ENCODE assay signal across 28 cellular contexts in the genomic region with DNA sequence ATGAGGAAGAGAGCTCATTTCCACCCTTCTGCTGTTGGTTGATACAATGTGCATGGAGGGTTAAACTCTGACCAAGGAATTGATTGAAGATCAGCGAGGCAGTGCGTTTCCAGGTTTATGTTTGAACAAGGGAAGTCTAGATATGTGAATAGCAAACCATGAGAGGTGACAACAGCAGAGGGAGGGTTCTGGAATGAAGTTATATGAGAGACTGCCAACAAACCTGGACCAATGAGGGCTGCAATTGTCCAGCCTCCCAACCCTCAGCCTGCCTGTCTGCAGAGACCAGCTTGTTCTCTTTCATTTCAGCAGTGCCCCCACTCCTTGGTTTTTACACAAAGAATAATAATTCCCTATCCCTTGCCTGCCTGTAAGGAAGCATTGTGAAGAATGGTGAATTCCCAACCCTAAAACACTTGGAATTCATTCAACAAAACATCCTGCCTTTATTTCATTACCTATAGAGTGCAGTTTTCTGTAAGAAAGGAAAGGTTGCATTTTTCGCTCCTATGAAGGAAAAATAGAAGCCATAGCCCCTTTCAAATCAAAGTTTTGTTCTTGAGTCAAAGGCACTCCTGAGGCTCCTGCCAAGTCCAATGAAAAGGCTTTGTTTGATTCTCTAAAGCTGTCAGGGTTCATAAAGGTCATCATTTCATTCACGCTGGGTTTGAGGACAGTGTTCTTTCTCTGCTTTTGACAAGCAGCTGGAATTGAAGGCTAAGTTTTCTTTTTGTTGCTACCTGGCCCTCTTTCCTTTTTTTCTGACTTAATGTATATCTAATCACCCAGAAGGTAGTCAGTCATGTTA. TPM values are rescaled to one million over a fixed set of nuclear protein-coding genes. Genes with fewer than 3 reads are reported as not detected.
DNase-seq lines count a peak whose midpoint lies in the region; ATAC-seq and TF ChIP-seq lines count a peak whose summit lies in the region.
"Had no signal": no experiment of that assay in that cellular context is flagged by ENCODE, and none has a peak within 500 bp of the region (broad histone marks: within the 10 kb centered on the region; RNA-seq: fewer than 3 reads in every experiment).

No MANE protein-coding gene starts in this region.

- H3K23ac ChIP-seq in IMR-90 (ENCODE audit: low read depth, low read length): 0 out of 2 replicates have a peak overlapping the region, but pooled peaks have one; percentile 23

- peaks cover 4% of the 10 kb centered on the region; the same call in 1 of the 2 replicates for H3K9me1 ChIP-seq in IMR-90 (ENCODE audit: insufficient read depth, low read length)

- POLR2A ChIA-PET in IMR-90 (lab: Charles Lee; ENCODE audit: unreplicated experiment): no interaction called here

- H3K14ac ChIP-seq in IMR-90 (replicated peaks; ENCODE audit: low read depth, low read length): peak overlapping the region; percentile 58

- H2BK20ac ChIP-seq in IMR-90 (ENCODE audit: low read depth, low read length): peak overlapping the region; percentile 57

- peaks cover 8% of the 10 kb centered on the region for H3K36me3 Mint-ChIP-seq in endodermal cell (ENCODE audit: low read depth)
- no peaks in the 10 kb centered on the region for H3K36me3 Mint-ChIP-seq in activated T-cell treated with anti-CD3 and anti-CD28 coated beads, Interleukin-2, amount 50 U/mL, for 4 hours (ENCODE audit: insufficient read depth)
- H3K36me3 Mint-ChIP-seq: CD4-positive, CD25-positive, alpha-beta regulatory T cell had no signal

- no peak for TF ChIP-seq POLR2A in IMR-90 (IDR thresholded peaks at IDR 0.05; ENCODE audit: low read depth, low read length)
- no peak for TF ChIP-seq POLR2A in sigmoid colon (IDR thresholded peaks at IDR 0.05)

- BruUV-seq in IMR-90 (replicated peaks; lab: Mats Ljungman, UMichigan): no TSS peak

- peak overlapping the region; percentile 58 for H2BK120ac ChIP-seq in IMR-90 (ENCODE audit: low read depth, low read length)

- peak overlapping the region; percentile 42 for H3K27ac Mint-ChIP-seq in endodermal cell
- H3K27ac Mint-ChIP-seq: CD4-positive, CD25-positive, alpha-beta regulatory T cell had no signal

- H4K5ac ChIP-seq in IMR-90 (ENCODE audit: low read depth, low read length): no peak overlapping the region

- H3K4me3 ChIP-seq in IMR-90 (ENCODE audit: insufficient read depth, low read depth, low read length): no peak overlapping the region
- no peak overlapping the region for H3K4me3 ChIP-seq in endodermal cell (ENCODE audit: low read length)
- no peak overlapping the region for H3K4me3 ChIP-seq in sigmoid colon
- H3K4me3 ChIP-seq: gastroesophageal sphincter, MG63, thyroid gland had no signal

- CTCF ChIA-PET in IMR-90 (lab: Yijun Ruan, JAX): no interaction called here

- H3K27me3 Mint-ChIP-seq in endodermal cell (ENCODE audit: insufficient read depth): no peaks in the 10 kb centered on the region
- peaks cover 1% of the 10 kb centered on the region for H3K27me3 Mint-ChIP-seq in activated T-cell treated with anti-CD3 and anti-CD28 coated beads, Interleukin-2, amount 50 U/mL, for 4 hours (ENCODE audit: low read depth)

- H4K91ac ChIP-seq in IMR-90 (ENCODE audit: insufficient read depth, low read depth, low read length): no peak overlapping the region

- no peak overlapping the region for H3K4me3 Mint-ChIP-seq in endodermal cell
- no peak overlapping the region for H3K4me3 Mint-ChIP-seq in activated T-cell treated with anti-CD3 and anti-CD28 coated beads, Interleukin-2, amount 50 U/mL, for 4 hours
- H3K4me3 Mint-ChIP-seq: CD4-positive, CD25-positive, alpha-beta regulatory T cell had no signal

- peaks cover 56% of the 10 kb centered on the region for H3K4me1 Mint-ChIP-seq in endodermal cell
- H3K4me1 Mint-ChIP-seq in activated T-cell treated with anti-CD3 and anti-CD28 coated beads, Interleukin-2, amount 50 U/mL, for 4 hours (ENCODE audit: low read depth): no peaks in the 10 kb centered on the region
- H3K4me1 Mint-ChIP-seq: CD4-positive, CD25-positive, alpha-beta regulatory T cell had no signal

- no peak overlapping the region for H3K4me2 ChIP-seq in IMR-90 (ENCODE audit: low read depth, low read length)

- no CpG with 5 or more reads among the region's 4 CpGs for WGBS in IMR-90 (ENCODE audit: extremely low coverage in 2 of 2, insufficient read length in 1 of 2), 2 experiments
- 81 to 85% methylated on average over 4 of the region's 4 CpGs for WGBS in endodermal cell (ENCODE audit: insufficient coverage in 1 of 2, insufficient read length in 1 of 2), 2 experiments
- 37 to 67% methylated on average over 4 of the region's 4 CpGs for WGBS in sigmoid colon, 2 donors

- no peaks in the 10 kb centered on the region for H4K20me1 ChIP-seq in IMR-90 (ENCODE audit: insufficient read depth, low read length)

- no peak overlapping the region for H2AK9ac ChIP-seq in IMR-90 (replicated peaks; ENCODE audit: low read depth, low read length, poor library complexity)

- H3K4me1 ChIP-seq in IMR-90 (ENCODE audit: control insufficient read depth, insufficient read depth, low read length) (peaks cover 9% of the 10 kb centered on the region), endodermal cell (ENCODE audit: control insufficient read depth, insufficient read depth, low read length) (peaks cover 26% of the 10 kb centered on the region), sigmoid colon (peaks cover 0 to 8% (median 2%) of the 10 kb centered on the region in 4 donors)
- H3K4me1 ChIP-seq: gastroesophageal sphincter, thyroid gland had no signal

- H3K9ac ChIP-seq in IMR-90 (ENCODE audit: low read depth, low read length) (no peak overlapping the region), endodermal cell (ENCODE audit: extremely low read depth, low read length, poor library complexity, severe bottlenecking) (no peak overlapping the region)

- H2AK5ac ChIP-seq in IMR-90 (ENCODE audit: low read depth, low read length): no peak overlapping the region

- no peak overlapping the region for H2BK5ac ChIP-seq in IMR-90 (ENCODE audit: low read depth, low read length, poor library complexity, severe bottlenecking)

- DNase-seq in IMR-90 (no peak), endodermal cell (no peak), medulla oblongata (ENCODE audit: extremely low spot score) (peak; percentile 37), sigmoid colon (peak; percentile 57)
- no peak for DNase-seq in activated T-cell treated with anti-CD3 and anti-CD28 coated beads, Interleukin-2, amount 50 U/mL, for 4 hours
- DNase-seq: activated CD4-positive, alpha-beta T cell treated with anti-CD3 and anti-CD28 coated beads, Interleukin-2, amount 50 U/mL, for 1 hour; activated CD8-positive, alpha-beta memory T cell treated with anti-CD3 and anti-CD28 coated beads, Interleukin-2, amount 50 U/mL, for 4 hours; activated effector memory CD4-positive, alpha-beta T cell treated with anti-CD3 and anti-CD28 coated beads, Interleukin-2, amount 50 U/mL, for 16 hours; CD4-positive, CD25-positive, alpha-beta regulatory T cell; central memory CD4-positive, alpha-beta T cell; DMS 273 treated with DMSO at 0.1 percent for 48 hours; GDM1; MG63; NCI-H146; NCI-H2171; NCI-H526 treated with DMSO at 0.1 percent for 48 hours; occipital lobe; OCI-M1; SHP77; stimulated activated CD4-positive, alpha-beta T cell treated with anti-CD3 and anti-CD28 coated beads, Interleukin-1b, Interleukin-23, amount 100 ng/mL, for 48 hours; stimulated activated naive CD4-positive, alpha-beta T cell; T-helper 1 cell; thyroid gland had no signal

- peaks cover 2% of the 10 kb centered on the region; the same call in 1 of the 2 replicates for H3K9me3 ChIP-seq in IMR-90 (ENCODE audit: control insufficient read depth, insufficient read depth, low read length)
- peaks cover 20% of the 10 kb centered on the region for H3K9me3 ChIP-seq in endodermal cell (ENCODE audit: control insufficient read depth, low read length)
- no peaks in the 10 kb centered on the region for H3K9me3 ChIP-seq in sigmoid colon
- H3K9me3 ChIP-seq: MG63, thyroid gland had no signal

- H3K9me3 Mint-ChIP-seq in endodermal cell: peaks cover 24% of the 10 kb centered on the region
- no peaks in the 10 kb centered on the region for H3K9me3 Mint-ChIP-seq in activated T-cell treated with anti-CD3 and anti-CD28 coated beads, Interleukin-2, amount 50 U/mL, for 4 hours
- H3K9me3 Mint-ChIP-seq: CD4-positive, CD25-positive, alpha-beta regulatory T cell had no signal

- no peak overlapping the region for H3K56ac ChIP-seq in IMR-90 (ENCODE audit: extremely low read depth, insufficient read depth, low read length)

- in situ Hi-C loops in IMR-90 (cut with MboI; ENCODE audit: low sequenced_read_pairs): no loop called here

- H2BK15ac ChIP-seq in IMR-90 (ENCODE audit: low read depth, low read length): peak overlapping the region; percentile 71; the same call in 2 of the 3 replicates

- no peaks in the 10 kb centered on the region for H3K79me1 ChIP-seq in IMR-90 (ENCODE audit: low read depth in 1 of 2, low read length in 2 of 2)

- TF ChIP-seq EP300 in sigmoid colon (IDR thresholded peaks at IDR 0.05): no peak

- TF ChIP-seq RAD21 in IMR-90 (IDR thresholded peaks at IDR 0.05; ENCODE audit: low read length): no peak

- H4K8ac ChIP-seq in IMR-90 (ENCODE audit: low read depth in 2 of 2, low read length in 2 of 2): peak overlapping the region in 1 of 2 experiments; percentile 9; a peak in 1 of 4 replicates

- no peak for TF ChIP-seq CTCF in IMR-90 (conservative IDR thresholded peaks at IDR 0.05; ENCODE audit: low read depth, low read length)
- TF ChIP-seq CTCF in endodermal cell (conservative IDR thresholded peaks at IDR 0.05): no peak
- no peak for TF ChIP-seq CTCF in sigmoid colon (IDR thresholded peaks at IDR 0.05)

- H3K27me3 ChIP-seq in IMR-90 (ENCODE audit: control insufficient read depth, insufficient read depth, low read length) (no peaks in the 10 kb centered on the region), endodermal cell (ENCODE audit: control insufficient read depth, insufficient read depth, low read length, poor library complexity, severe bottlenecking) (no peaks in the 10 kb centered on the region), sigmoid colon (no peaks in the 10 kb centered on the region)
- H3K27me3 ChIP-seq: gastroesophageal sphincter, MG63, thyroid gland had no signal

- H3K4ac ChIP-seq in IMR-90 (ENCODE audit: low read depth, low read length): peak overlapping the region; percentile 27

- no peak overlapping the region for H2AFZ ChIP-seq in IMR-90 (replicated peaks; ENCODE audit: low read length, poor library complexity)

- H3K27ac ChIP-seq in IMR-90 (ENCODE audit: insufficient read depth, low read length) (no peak overlapping the region), endodermal cell (ENCODE audit: low read depth, low read length) (peak overlapping the region; percentile 88), sigmoid colon (no peak overlapping the region)
- H3K27ac ChIP-seq: gastroesophageal sphincter, HL-60, thyroid gland had no signal

- ATAC-seq in IMR-90 (ENCODE audit: low read depth): no peak
- ATAC-seq in activated T-cell treated with anti-CD3 and anti-CD28 coated beads, Interleukin-2, amount 50 U/mL, for 4 hours: no peak
- no peak for ATAC-seq in HG02973 (IDR thresholded peaks at IDR 0.05; ENCODE audit: unreplicated experiment)
- ATAC-seq in GM18861 (IDR thresholded peaks at IDR 0.05; ENCODE audit: unreplicated experiment): no peak
- ATAC-seq: esophagus mucosa, gastroesophageal sphincter had no signal

- H3K36me3 ChIP-seq in IMR-90 (ENCODE audit: control insufficient read depth, insufficient read depth, low read length) (no peaks in the 10 kb centered on the region), endodermal cell (ENCODE audit: control insufficient read depth, insufficient read depth, low read length) (no peaks in the 10 kb centered on the region), sigmoid colon (no peaks in the 10 kb centered on the region)
- H3K36me3 ChIP-seq: gastroesophageal sphincter, MG63, thyroid gland had no signal

- intact Hi-C loops in IMR-90 (cut with micrococcal nuclease): no loop called here
- intact Hi-C loops in sigmoid colon (cut with DNase I): no loop called here

- H3K18ac ChIP-seq in IMR-90 (ENCODE audit: low read depth, low read length): no peak overlapping the region; the same call in 1 of the 2 replicates

- dilution Hi-C loops in IMR-90 (cut with HindIII; ENCODE audit: low sequenced_read_pairs, unreplicated experiment): no loop called here

RNA-seq across cellular contexts. Expression of gene ABCC4, which starts 53.6 kb away (rescaled TPM):
- 41.4 and 56.1 TPM in 2 replicates for total RNA-seq in IMR-90 (2012; rRNA removed)
- 13.1 and 16.6 TPM in 2 replicates for polyA plus RNA-seq in IMR-90 (2012; rRNA removed)
- polyA plus RNA-seq in IMR-90 (2012; cell fraction: cytosol; rRNA removed): 6.5 and 6.8 TPM in 2 replicates
- polyA plus RNA-seq in IMR-90 (2012; cell fraction: nucleus; rRNA removed; ENCODE audit: low replicate concordance): 8.8 and 30.7 TPM in 2 replicates
- 100 to 1,000 TPM; 119 to 144 TPM for total RNA-seq in endodermal cell
- 12.1 TPM for polyA plus RNA-seq in endodermal cell (2013, experiment 1 of 2)
- 14.2 TPM for polyA plus RNA-seq in endodermal cell (2013, experiment 2 of 2)
- 10 to 100 TPM; 24.3 to 56.3 (median 43.1) TPM for total RNA-seq in sigmoid colon
- 1 to 10 TPM; 1.2 to 5.7 (median 4.2) TPM for polyA plus RNA-seq in sigmoid colon
- 10 to 100 TPM; 17.6 to 18.5 (median 18.3) TPM for total RNA-seq in activated T-cell treated with anti-CD3 and anti-CD28 coated beads, Interleukin-2, amount 50 U/mL, for 4 hours

Comparison
In these comparisons a context has a peak if more than half of its experiments do, and no peak if none do; other contexts are left out.
1. DNase-seq: peak in medulla oblongata (single experiment) and sigmoid colon (single experiment); none in IMR-90 (single experiment), endodermal cell (single experiment) and activated T-cell treated with anti-CD3 and anti-CD28 coated beads, Interleukin-2, amount 50 U/mL, for 4 hours (single experiment).